11 cellular contexts compared by ENCODE assay signal in genomic region chrX:52363247-52363883, GRCh38.
DNase-seq lines count a peak whose midpoint lies in the region; TF ChIP-seq lines count a peak whose summit lies in the region.
"Had no signal": no experiment of that assay in that cellular context is flagged by ENCODE, and none has a peak within 500 bp of the region (broad histone marks: within the 10 kb centered on the region; RNA-seq: fewer than 3 reads in every experiment).

No MANE protein-coding gene starts in this region.

- peak; percentile 14 for DNase-seq in NOMO-1 treated with DMSO at 0.1 percent for 48 hours (lab: John Stamatoyannopoulos, UW; ENCODE audit: unreplicated experiment)
- no peak for DNase-seq in NOMO-1 treated with dmso at 0.1 percent for 144 hours (lab: John Stamatoyannopoulos, UW; ENCODE audit: unreplicated experiment)
- DNase-seq in SK-N-MC (ENCODE audit: low read depth, low spot score): peak; percentile 45
- DNase-seq in fibroblast of mammary gland (ENCODE audit: low read depth): peak; percentile 14
- no peak for DNase-seq in iPS-NIHi11 (ENCODE audit: low spot score)
- DNase-seq in T-helper 2 cell: no peak
- DNase-seq in NCI-H1092 (lab: John Stamatoyannopoulos, UW): no peak
- DNase-seq in head of caudate nucleus: no peak
- DNase-seq: effector CD8-positive, alpha-beta T cell; heart right ventricle; MG63 had no signal

- no peak overlapping the region for H3K9ac ChIP-seq in SK-N-MC (ENCODE audit: insufficient read length)

- H3K27ac ChIP-seq in SK-N-MC: no peak overlapping the region
- H3K27ac ChIP-seq: heart right ventricle had no signal

- 0 out of 2 replicates have a peak overlapping the region, but pooled peaks have one; percentile 0 for H3K4me3 ChIP-seq in SK-N-MC
- no peak overlapping the region for H3K4me3 ChIP-seq in fibroblast of mammary gland (ENCODE audit: control insufficient read depth, low read depth, low read length)
- H3K4me3 ChIP-seq: heart right ventricle, MG63 had no signal

- intact Hi-C loops in head of caudate nucleus (cut with DNase I): no loop called here

- TF ChIP-seq CTCF in fibroblast of mammary gland (conservative IDR thresholded peaks at IDR 0.05; ENCODE audit: control insufficient read depth, insufficient read depth, low read depth, low read length): peak; percentile 11

- no peaks in the 10 kb centered on the region for H3K9me3 ChIP-seq in SK-N-MC (ENCODE audit: low read depth, low read length)
- H3K9me3 ChIP-seq: MG63 had no signal

- no peaks in the 10 kb centered on the region for H3K36me3 ChIP-seq in SK-N-MC (ENCODE audit: insufficient read depth, low read length)
- H3K36me3 ChIP-seq: heart right ventricle, MG63 had no signal

Comparison
In these comparisons a context has a peak if more than half of its experiments do, and no peak if none do; other contexts are left out.
1. DNase-seq: peak in NOMO-1 treated with DMSO at 0.1 percent for 48 hours (single experiment), SK-N-MC (single experiment) and fibroblast of mammary gland (single experiment); none in NOMO-1 treated with dmso at 0.1 percent for 144 hours (single experiment), iPS-NIHi11 (single experiment), T-helper 2 cell (0 of 5), NCI-H1092 (single experiment) and head of caudate nucleus (0 of 42).